ENCODE assay signal across 1 cellular context in genomic region chr13:108475181-108475580, GRCh38.
TF ChIP-seq lines count a peak whose summit lies in the region.

No MANE protein-coding gene starts in this region.

TF ChIP-seq in A549, 52 proteins besides CTCF, POLR2A, EP300 and RAD21:
- TF ChIP-seq ATOH8 (CRISPR knock-in tag; IDR thresholded peaks at IDR 0.05; ENCODE audit: low read depth) = no peak
- TF ChIP-seq MAFK (IDR thresholded peaks at IDR 0.05; ENCODE audit: partially characterized antibody) = peak; percentile 76
